23 cellular contexts compared by ENCODE assay signal in genomic region chr6:126526547-126526946, GRCh38.
"Had no signal": no experiment of that assay in that cellular context is flagged by ENCODE, and none has a peak within 500 bp of the region (broad histone marks: within the 10 kb centered on the region; RNA-seq: fewer than 3 reads in every experiment).

No MANE protein-coding gene starts in this region.

- H3K9me3 ChIP-seq: esophagus squamous epithelium, gastroesophageal sphincter, suprapubic skin, thyroid gland, upper lobe of left lung, uterus had no signal

- H3K36me3 ChIP-seq: esophagus squamous epithelium, gastroesophageal sphincter, suprapubic skin, thyroid gland, upper lobe of left lung, uterus had no signal

- H3K4me1 Mint-ChIP-seq: immature natural killer cell had no signal

- H3K4me3 Mint-ChIP-seq: immature natural killer cell; natural killer cell treated with Interleukin-12 subunit alpha and Interleukin-12 subunit beta and Interleukin-15 and Interleukin-18, amount 100 ng/mL, for 72 hours had no signal

- H3K27ac Mint-ChIP-seq: immature natural killer cell; natural killer cell treated with Interleukin-12 subunit alpha and Interleukin-12 subunit beta and Interleukin-15 and Interleukin-18, amount 100 ng/mL, for 72 hours had no signal

- ATAC-seq: gastroesophageal sphincter; left cardiac atrium; left ventricle myocardium superior; natural killer cell treated with Interleukin-12 subunit alpha and Interleukin-12 subunit beta and Interleukin-15 and Interleukin-18, amount 100 ng/mL, for 72 hours; right cardiac atrium; stimulated activated naive CD8-positive, alpha-beta T cell treated with anti-CD3 and anti-CD28 coated beads, Interleukin-15, Interleukin-2, amounts not matched to agents 100 U/mL and 50 U/mL, for 24 hours had no signal

- H3K4me2 ChIP-seq: smooth muscle cell had no signal

- H3K4me3 ChIP-seq: dorsolateral prefrontal cortex, esophagus squamous epithelium, gastroesophageal sphincter, lung, smooth muscle cell, suprapubic skin, thyroid gland, upper lobe of left lung, uterus had no signal

- H3K27me3 Mint-ChIP-seq: natural killer cell treated with Interleukin-12 subunit alpha and Interleukin-12 subunit beta and Interleukin-15 and Interleukin-18, amount 100 ng/mL, for 72 hours had no signal

- H3K36me3 Mint-ChIP-seq: immature natural killer cell; natural killer cell treated with Interleukin-12 subunit alpha and Interleukin-12 subunit beta and Interleukin-15 and Interleukin-18, amount 100 ng/mL, for 72 hours had no signal

- H3K27ac ChIP-seq: dorsolateral prefrontal cortex, esophagus squamous epithelium, gastroesophageal sphincter, suprapubic skin, thyroid gland, upper lobe of left lung, uterus had no signal

- H3K4me1 ChIP-seq: esophagus squamous epithelium, suprapubic skin, thyroid gland, upper lobe of left lung, uterus had no signal

- DNase-seq: cortex of kidney; dorsolateral prefrontal cortex; effector memory CD4-positive, alpha-beta T cell; esophagus squamous epithelium; foreskin fibroblast; glutamatergic neuron; immature natural killer cell; left cardiac atrium; left ventricle myocardium superior; mesenchymal stem cell; midbrain; posterior cingulate gyrus; right cardiac atrium; stimulated activated CD4-positive, alpha-beta T cell treated with anti-CD3 and anti-CD28 coated beads, Interleukin-2, amount 100 ng/mL, for 48 hours; stimulated activated naive CD8-positive, alpha-beta T cell treated with anti-CD3 and anti-CD28 coated beads, Interleukin-15, Interleukin-2, amounts not matched to agents 100 U/mL and 50 U/mL, for 24 hours; thyroid gland; upper lobe of left lung; uterus had no signal

- H3K27me3 ChIP-seq: esophagus squamous epithelium, gastroesophageal sphincter, suprapubic skin, thyroid gland, upper lobe of left lung, uterus had no signal
